ENCODE assay signal across 8 cellular contexts in the genomic region with DNA sequence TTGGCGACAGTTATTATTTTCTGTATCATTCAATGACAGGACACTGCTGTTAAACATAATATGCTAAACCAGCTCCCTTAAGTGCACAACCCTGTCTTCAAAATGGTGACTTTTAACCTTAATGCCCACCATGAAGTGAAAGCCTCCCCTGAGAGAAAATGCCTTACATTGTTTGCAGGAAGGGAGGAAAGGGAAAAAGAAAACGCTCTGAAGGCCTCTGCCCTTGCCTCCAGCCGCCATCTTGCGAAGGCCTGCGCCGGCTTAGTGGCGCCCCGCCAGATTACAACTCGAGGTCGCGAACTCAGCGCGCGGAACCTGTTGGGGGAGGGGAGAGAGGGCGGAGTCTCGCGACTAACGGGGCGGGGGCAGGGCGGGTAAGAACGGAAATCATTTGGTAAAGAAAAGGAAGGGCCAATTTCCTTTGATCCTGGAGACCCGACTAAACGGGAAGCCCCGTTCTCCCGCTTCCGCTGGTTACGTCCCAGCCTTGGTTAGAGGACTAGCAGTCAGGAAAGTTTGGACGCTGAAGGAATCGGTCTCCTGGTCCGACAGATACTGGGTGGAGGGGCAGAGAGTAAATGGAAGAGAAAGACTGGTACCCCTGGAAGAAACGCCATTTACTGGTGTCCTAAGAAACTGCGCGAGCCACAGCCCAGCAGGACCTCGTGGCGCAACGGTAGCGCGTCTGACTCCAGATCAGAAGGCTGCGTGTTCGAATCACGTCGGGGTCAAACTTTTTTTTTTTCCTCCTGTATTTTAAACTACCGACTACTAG. TPM values are rescaled to one million over a fixed set of nuclear protein-coding genes. Genes with fewer than 3 reads are reported as not detected.
DNase-seq lines count a peak whose midpoint lies in the region; ATAC-seq and TF ChIP-seq lines count a peak whose summit lies in the region.

No MANE protein-coding gene starts in this region.

- H3K4me3 ChIP-seq in endodermal cell (ENCODE audit: low read length) = peak overlapping the region; percentile 85

- H3K9me3 ChIP-seq in endodermal cell (ENCODE audit: control insufficient read depth, low read length) = no peaks in the 10 kb centered on the region

- no peaks in the 10 kb centered on the region for H3K27me3 ChIP-seq in endodermal cell (ENCODE audit: control insufficient read depth, insufficient read depth, low read length, poor library complexity, severe bottlenecking)

- peak overlapping the region; percentile 97 for H3K27ac ChIP-seq in endodermal cell (ENCODE audit: low read depth, low read length)

- ATAC-seq in GM21381 (IDR thresholded peaks at IDR 0.05; ENCODE audit: unreplicated experiment) = peak; percentile 74

- H3K9ac ChIP-seq in endodermal cell (ENCODE audit: extremely low read depth, low read length, poor library complexity, severe bottlenecking) = peak overlapping the region; percentile 86

- H3K27me3 Mint-ChIP-seq in endodermal cell (ENCODE audit: insufficient read depth) (peaks cover 6% of the 10 kb centered on the region), mesothelial cell of epicardium (ENCODE audit: low read depth) (peaks cover 3% of the 10 kb centered on the region)

- WGBS in endodermal cell (ENCODE audit: insufficient coverage in 1 of 2, insufficient read length in 1 of 2), 2 experiments = 0 to 1% methylated on average over 22 to 43 of the region's 43 CpGs

- H3K36me3 ChIP-seq in endodermal cell (ENCODE audit: control insufficient read depth, insufficient read depth, low read length) = no peaks in the 10 kb centered on the region

- no peak for TF ChIP-seq CTCF in endodermal cell (conservative IDR thresholded peaks at IDR 0.05)
- TF ChIP-seq CTCF in mesothelial cell of epicardium (IDR thresholded peaks at IDR 0.05; ENCODE audit: unreplicated experiment) = no peak

- H3K4me1 Mint-ChIP-seq in endodermal cell (peaks cover 8% of the 10 kb centered on the region), mesothelial cell of epicardium (peaks cover 17% of the 10 kb centered on the region)

- H3K9me3 Mint-ChIP-seq in endodermal cell = no peaks in the 10 kb centered on the region
- no peaks in the 10 kb centered on the region for H3K9me3 Mint-ChIP-seq in mesothelial cell of epicardium

- no peaks in the 10 kb centered on the region for H3K36me3 Mint-ChIP-seq in endodermal cell (ENCODE audit: low read depth)
- H3K36me3 Mint-ChIP-seq in mesothelial cell of epicardium = no peaks in the 10 kb centered on the region

- peak overlapping the region; percentile 94 for H3K4me3 Mint-ChIP-seq in endodermal cell
- H3K4me3 Mint-ChIP-seq in mesothelial cell of epicardium = peak overlapping the region; percentile 90

- H3K27ac Mint-ChIP-seq in endodermal cell (peak overlapping the region; percentile 99), mesothelial cell of epicardium (peak overlapping the region; percentile 99)

- H3K4me1 ChIP-seq in endodermal cell (ENCODE audit: control insufficient read depth, insufficient read depth, low read length) = no peaks in the 10 kb centered on the region

- peak; percentile 91 for DNase-seq in COR-L47 (lab: John Stamatoyannopoulos, UW)
- peak; percentile 28 to 98 (median 88) for DNase-seq in HUDEP-2 (lab: John Stamatoyannopoulos, UW; ENCODE audit: unreplicated experiment in 76 of 76)
- peak; percentile 87 for DNase-seq in NOMO-1 treated with dmso at 0.1 percent for 144 hours (lab: John Stamatoyannopoulos, UW; ENCODE audit: unreplicated experiment)
- peak; percentile 90 for DNase-seq in activated CD8-positive, alpha-beta memory T cell treated with anti-CD3 and anti-CD28 coated beads, Interleukin-2, amount 50 U/mL, for 1 hour (ENCODE audit: extremely low read depth)
- DNase-seq in endodermal cell = peak; percentile 99
- DNase-seq in mesothelial cell of epicardium (ENCODE audit: low spot score in 2 of 2, unreplicated experiment in 2 of 2) = peak; percentile 86 to 94
- peak; percentile 80 to 86 for DNase-seq in stimulated activated CD8-positive, alpha-beta memory T cell treated with anti-CD3 and anti-CD28 coated beads, Interleukin-15, amount 100 ng/mL, for 4 hours (ENCODE audit: low read depth in 2 of 2)

RNA-seq across cellular contexts. Expression of gene TMPO, which starts 11.6 kb away (rescaled TPM):
- total RNA-seq in endodermal cell (100 to 1,000 TPM; 176 to 203 TPM), mesothelial cell of epicardium (122 to 144 TPM (median 135 TPM) in 3 replicates)
- 186 TPM for polyA plus RNA-seq in endodermal cell (2013, experiment 1 of 2)
- 205 TPM for polyA plus RNA-seq in endodermal cell (2013, experiment 2 of 2)

Comparison
In these comparisons a context has a peak if more than half of its experiments do, and no peak if none do; other contexts are left out.
1. Peak in every context shown above with its lines: DNase-seq, ATAC-seq, H3K4me3 ChIP-seq and H3K27ac ChIP-seq.